In genomic region chr5:141740885-141741284, GRCh38 we compare ENCODE assay signal across 20 cellular contexts. TPM values are rescaled to one million over a fixed set of nuclear protein-coding genes. Genes with fewer than 3 reads are reported as not detected.
"Had no signal": no experiment of that assay in that cellular context is flagged by ENCODE, and none has a peak within 500 bp of the region (broad histone marks: within the 10 kb centered on the region; RNA-seq: fewer than 3 reads in every experiment).

No MANE protein-coding gene starts in this region.

- H3K27ac Mint-ChIP-seq: IgD-negative memory B cell had no signal

- DNase-seq: KBM-7, MG63, NCI-H1092, NCI-H1105 treated with DMSO at 0.1 percent for 48 hours, NCI-H1417 treated with DMSO at 0.1 percent for 48 hours, NCI-H1694, NCI-H187 treated with DMSO at 0.1 percent for 48 hours, NCI-H2029 treated with DMSO at 0.1 percent for 48 hours, NCI-H2171 treated with DMSO at 0.1 percent for 48 hours, NCI-H345, NCI-H446 treated with DMSO at 0.1 percent for 48 hours, NCI-H510A treated with DMSO at 0.1 percent for 48 hours, NCI-H748 treated with DMSO at 0.1 percent for 48 hours, PC-3, SHP77, SK-N-SH, SW 1271 had no signal

- H3K4me3 Mint-ChIP-seq: IgD-negative memory B cell had no signal

- H3K36me3 Mint-ChIP-seq: IgD-negative memory B cell had no signal

- H3K9me3 ChIP-seq: MG63, SK-N-SH had no signal

- H3K27ac ChIP-seq: RWPE1 had no signal

- ATAC-seq: Panc1, PC-3 had no signal

- H3K9ac ChIP-seq: SK-N-SH had no signal

- H3K4me2 ChIP-seq: SK-N-SH had no signal

- H3K4me3 ChIP-seq: MG63 had no signal

- H3K36me3 ChIP-seq: MG63 had no signal

RNA-seq across cellular contexts. Expression of gene ARAP3, which starts 58.9 kb away (rescaled TPM):
- polyA plus RNA-seq: IgD-negative memory B cell had no signal
